ENCODE assay signal across 1 cellular context in the genomic region with DNA sequence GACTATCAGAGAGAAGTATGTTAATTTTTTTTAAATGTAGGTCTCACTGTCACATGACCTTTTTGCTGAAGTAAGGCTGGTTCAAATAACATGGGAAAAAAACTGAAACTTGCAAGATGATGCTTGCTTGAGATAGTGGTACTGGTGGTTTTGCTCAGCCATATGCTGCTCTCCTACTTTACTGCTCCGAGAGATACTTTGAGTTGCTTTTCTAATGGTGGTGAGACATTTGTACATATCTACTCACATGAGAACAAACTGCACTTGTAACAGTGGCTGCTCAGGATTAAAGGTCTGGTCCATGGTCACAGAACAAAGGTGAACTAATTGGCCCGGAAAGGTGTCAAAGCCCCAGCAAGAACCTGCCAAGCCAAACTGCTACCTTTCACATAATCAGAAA.
TF ChIP-seq lines count a peak whose summit lies in the region.

No MANE protein-coding gene starts in this region.

TF ChIP-seq in HepG2, 621 proteins besides CTCF, POLR2A, EP300 and RAD21 (continued from another document):
- TF ChIP-seq HNF4A (CRISPR knock-in tag; IDR thresholded peaks at IDR 0.05) (peak; percentile 44; the same call in 1 of the 2 replicates), ASH2L (IDR thresholded peaks at IDR 0.05; ENCODE audit: insufficient read length, low read depth, low read length) (no peak), SNAPC2 (CRISPR knock-in tag; IDR thresholded peaks at IDR 0.05) (no peak), ZNF275 (CRISPR knock-in tag; IDR thresholded peaks at IDR 0.05; ENCODE audit: borderline replicate concordance) (no peak), SOX13 (IDR thresholded peaks at IDR 0.05) (no peak), SOX13 (CRISPR knock-in tag; conservative IDR thresholded peaks at IDR 0.05 in 1 of 2, IDR thresholded peaks at IDR 0.05 in 1 of 2) (0 out of 4 replicates have a peak, but pooled peaks of 1 of the 2 experiments have one; percentile 9), IKZF1 (IDR thresholded peaks at IDR 0.05) (no peak), MIXL1 (CRISPR knock-in tag; IDR thresholded peaks at IDR 0.05) (0 out of 2 replicates have a peak, but pooled peaks have one; percentile 16)
